In genomic region chr1:31007462-31007991, GRCh38 we compare ENCODE assay signal across 1 cellular context.
TF ChIP-seq lines count a peak whose summit lies in the region.

No MANE protein-coding gene starts in this region.

TF ChIP-seq in A549, 52 proteins besides CTCF, POLR2A, EP300 and RAD21 (continued from another document):
- TF ChIP-seq MAZ (IDR thresholded peaks at IDR 0.05; ENCODE audit: borderline replicate concordance, low read depth, low read length), result no peak
